30 cellular contexts compared by ENCODE assay signal in the genomic region with DNA sequence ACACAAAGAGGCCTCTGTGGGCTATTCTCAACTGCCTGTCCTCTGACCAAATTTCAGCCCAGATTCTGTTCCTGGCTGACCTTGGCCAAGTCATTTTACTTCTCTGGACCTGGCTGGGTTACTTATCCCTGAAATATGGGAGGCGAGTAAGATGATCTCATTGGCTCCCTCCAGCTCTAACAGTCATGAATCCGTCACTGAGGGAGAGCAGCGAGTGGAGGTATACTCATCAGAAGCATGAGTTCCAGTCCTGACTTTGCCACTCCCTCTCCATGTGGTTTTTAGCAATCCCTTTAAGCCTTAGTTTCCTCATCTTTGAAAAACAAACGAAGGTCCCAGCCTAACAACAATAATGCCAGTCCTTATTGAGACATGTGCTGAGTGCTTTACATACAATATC.
"Had no signal": no experiment of that assay in that cellular context is flagged by ENCODE, and none has a peak within 500 bp of the region (broad histone marks: within the 10 kb centered on the region; RNA-seq: fewer than 3 reads in every experiment).

No MANE protein-coding gene starts in this region.

- H3K27ac Mint-ChIP-seq: activated B cell treated with CpG ODN at 0.5 μM for 24 hours; activated CD8-positive, alpha-beta T cell treated with anti-CD3 and anti-CD28 coated beads for 36 hours; activated naive CD8-positive, alpha-beta T cell; activated T-helper 17 cell treated with anti-CD3 and anti-CD28 coated beads, Interleukin-2, amount 50 U/mL, for 72 hours; T-helper 17 cell; T-helper 2 cell treated with Interferon-gamma antibody and Interleukin-4, amounts not matched to agents 5 μg/mL and 100 μg/mL, for 36 hours had no signal

- H3K36me3 ChIP-seq: cardiac muscle cell, colonic mucosa, esophagus squamous epithelium, WERI-Rb-1 had no signal

- H3K4me3 ChIP-seq: body of pancreas, cardiac muscle cell, colonic mucosa, esophagus squamous epithelium had no signal

- H3K9me3 ChIP-seq: body of pancreas, colonic mucosa, esophagus squamous epithelium had no signal

- H3K4me3 Mint-ChIP-seq: activated B cell treated with CpG ODN at 0.5 μM for 24 hours; activated CD8-positive, alpha-beta T cell treated with anti-CD3 and anti-CD28 coated beads for 36 hours; activated naive CD8-positive, alpha-beta T cell; activated T-cell treated with anti-CD3 and anti-CD28 coated beads, Interleukin-2, amount 50 U/mL, for 4 hours; activated T-helper 17 cell treated with anti-CD3 and anti-CD28 coated beads, Interleukin-2, amount 50 U/mL, for 72 hours; T-helper 17 cell; T-helper 2 cell treated with Interferon-gamma antibody and Interleukin-4, amounts not matched to agents 5 μg/mL and 100 μg/mL, for 36 hours had no signal

- H3K4me1 Mint-ChIP-seq: activated B cell treated with CpG ODN at 0.5 μM for 24 hours; activated T-helper 17 cell treated with anti-CD3 and anti-CD28 coated beads, Interleukin-2, amount 50 U/mL, for 72 hours had no signal

- H3K27ac ChIP-seq: body of pancreas, cardiac muscle cell, colonic mucosa, esophagus squamous epithelium, WERI-Rb-1 had no signal

- DNase-seq: activated B cell treated with CpG ODN at 0.5 μM for 24 hours; activated CD4-positive, alpha-beta T cell treated with anti-CD3 and anti-CD28 coated beads for 48 hours; activated CD4-positive, alpha-beta T cell treated with anti-CD3 and anti-CD28 coated beads, Interleukin-2, amount 50 U/mL, for 1 hour; activated CD4-positive, alpha-beta T cell treated with anti-CD3 and anti-CD28 coated beads, Interleukin-2, amount 50 U/mL, for 48 hours; activated CD8-positive, alpha-beta memory T cell treated with anti-CD3 and anti-CD28 coated beads for 24 hours; activated CD8-positive, alpha-beta T cell treated with anti-CD3 and anti-CD28 coated beads for 36 hours; activated effector memory CD4-positive, alpha-beta T cell treated with Interleukin-2 at 50 U/mL for 16 hours; activated gamma-delta T cell treated with Interleukin-2 at 50 U/mL for 16 hours; activated naive CD4-positive, alpha-beta T cell treated with anti-CD3 and anti-CD28 coated beads, Interleukin-2, amount 50 U/mL, for 16 hours; activated naive CD4-positive, alpha-beta T cell treated with Interleukin-2 at 50 U/mL for 16 hours; activated T-cell treated with anti-CD3 and anti-CD28 coated beads, Interleukin-2, amount 50 U/mL, for 4 hours; amniotic stem cell; aorta; body of pancreas; central memory CD4-positive, alpha-beta T cell; cerebellar nuclear complex; colonic mucosa; effector CD8-positive, alpha-beta T cell; erythroblast; esophagus squamous epithelium; head of caudate nucleus; T-helper 1 cell; T-helper 17 cell; T1000; WERI-Rb-1 had no signal

- H3K27me3 Mint-ChIP-seq: activated B cell treated with CpG ODN at 0.5 μM for 24 hours; activated CD8-positive, alpha-beta T cell treated with anti-CD3 and anti-CD28 coated beads for 36 hours; activated naive CD8-positive, alpha-beta T cell; activated T-helper 17 cell treated with anti-CD3 and anti-CD28 coated beads, Interleukin-2, amount 50 U/mL, for 72 hours; T-helper 17 cell had no signal

- H3K36me3 Mint-ChIP-seq: activated naive CD8-positive, alpha-beta T cell had no signal

- H3K27me3 ChIP-seq: body of pancreas, cardiac muscle cell, colonic mucosa, esophagus squamous epithelium had no signal

- ATAC-seq: activated CD4-positive, CD25-positive, alpha-beta regulatory T cell treated with anti-CD3 and anti-CD28 coated beads, Interleukin-2, amount 50 U/mL, for 24 hours; activated CD8-positive, alpha-beta T cell treated with anti-CD3 and anti-CD28 coated beads for 36 hours; activated T-cell treated with anti-CD3 and anti-CD28 coated beads, Interleukin-2, amount 50 U/mL, for 4 hours; activated T-helper 17 cell treated with anti-CD3 and anti-CD28 coated beads, Interleukin-2, amount 50 U/mL, for 72 hours; body of pancreas; T-helper 17 cell had no signal

- H3K4me1 ChIP-seq: body of pancreas, colonic mucosa, esophagus squamous epithelium had no signal

- H3K9me3 Mint-ChIP-seq: activated CD8-positive, alpha-beta T cell treated with anti-CD3 and anti-CD28 coated beads for 36 hours; activated T-cell treated with anti-CD3 and anti-CD28 coated beads, Interleukin-2, amount 50 U/mL, for 4 hours; activated T-helper 17 cell treated with anti-CD3 and anti-CD28 coated beads, Interleukin-2, amount 50 U/mL, for 72 hours; T-helper 2 cell treated with Interferon-gamma antibody and Interleukin-4, amounts not matched to agents 5 μg/mL and 100 μg/mL, for 36 hours had no signal
